Comparison of ENCODE assay signal across 12 cellular contexts in the genomic region with DNA sequence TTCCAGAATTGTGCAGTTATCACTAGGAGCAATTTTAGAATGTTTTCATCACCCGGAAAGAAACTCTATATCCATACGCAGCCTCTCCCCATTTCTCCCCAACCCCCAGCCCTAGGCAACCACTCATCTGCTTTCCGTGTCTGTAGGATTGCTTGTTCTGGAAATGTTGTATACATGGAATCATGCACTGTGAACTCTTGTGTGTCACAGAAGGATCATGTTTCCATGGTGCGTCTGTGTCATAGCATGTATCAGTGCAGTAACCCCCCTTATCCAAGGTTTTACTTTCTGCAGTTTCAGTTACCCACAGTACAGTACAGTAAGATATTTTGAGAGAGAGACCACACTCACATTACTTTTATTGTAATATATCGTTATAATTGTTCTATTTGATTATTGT.
"Had no signal": no experiment of that assay in that cellular context is flagged by ENCODE, and none has a peak within 500 bp of the region (broad histone marks: within the 10 kb centered on the region; RNA-seq: fewer than 3 reads in every experiment).

No MANE protein-coding gene starts in this region.

- ATAC-seq: activated naive CD4-positive, alpha-beta T cell treated with anti-CD3 and anti-CD28 coated beads, Interleukin-2, amount 50 U/mL, for 72 hours; left lung; stimulated activated naive B cell treated with anti-CD40 and anti-IgM and Interleukin-4, amounts not matched to agents 10 μg/mL and 1 μg/mL and 100 μg/mL, for 72 hours had no signal

- DNase-seq: activated CD4-positive, alpha-beta T cell treated with anti-CD3 and anti-CD28 coated beads for 1 hour; activated CD4-positive, alpha-beta T cell treated with anti-CD3 and anti-CD28 coated beads, Interleukin-2, amount 50 U/mL, for 48 hours; activated gamma-delta T cell treated with Interleukin-2 at 50 U/mL for 16 hours; activated T-cell treated with anti-CD3 and anti-CD28 coated beads for 4 hours; adrenal gland; hypothalamus; left lung; midbrain; retina; stimulated activated naive B cell treated with anti-CD40 and anti-IgM and Interleukin-4, amounts not matched to agents 10 μg/mL and 1 μg/mL and 100 μg/mL, for 72 hours; upper lobe of left lung had no signal
